In genomic region chr14:34111933-34112332, GRCh38 we compare ENCODE assay signal across 1 cellular context.
TF ChIP-seq lines count a peak whose summit lies in the region.

No MANE protein-coding gene starts in this region.

TF ChIP-seq in H1, 55 proteins besides CTCF, POLR2A, EP300 and RAD21 (continued from another document):
- TF ChIP-seq CHD7 (IDR thresholded peaks at IDR 0.05; ENCODE audit: insufficient replicate concordance, low read length), result no peak
- no peak for TF ChIP-seq GTF2F1 (IDR thresholded peaks at IDR 0.05; ENCODE audit: borderline replicate concordance, low read depth, low read length)
- no peak for TF ChIP-seq HDAC6 (IDR thresholded peaks at IDR 0.05; ENCODE audit: low read depth, low read length)
- TF ChIP-seq RXRA (IDR thresholded peaks at IDR 0.05; ENCODE audit: insufficient read depth, low read depth, low read length), result no peak
TF ChIP-seq in H1: peak in this region for 0.
